3 cellular contexts compared by ENCODE assay signal in genomic region chr2:34646901-34647300, GRCh38.
TF ChIP-seq lines count a peak whose summit lies in the region.

No MANE protein-coding gene starts in this region.

TF ChIP-seq in HepG2, 621 proteins besides CTCF, POLR2A, EP300 and RAD21:
- peak; percentile 68 to 82; a peak in 3 of 4 replicates for TF ChIP-seq MAFK (conservative IDR thresholded peaks at IDR 0.05 in 1 of 2, IDR thresholded peaks at IDR 0.05 in 1 of 2; ENCODE audit: low read length in 2 of 2)
- TF ChIP-seq CCDC6 (CRISPR knock-in tag; IDR thresholded peaks at IDR 0.05), result no peak
- TF ChIP-seq MAFF (IDR thresholded peaks at IDR 0.05; ENCODE audit: low read depth, low read length), result peak; percentile 71

TF ChIP-seq in IMR-90, 13 proteins besides CTCF, POLR2A, EP300 and RAD21:
- TF ChIP-seq MXI1 (IDR thresholded peaks at IDR 0.05; ENCODE audit: borderline replicate concordance, low read depth, low read length), result no peak
- TF ChIP-seq MAFK (IDR thresholded peaks at IDR 0.05; ENCODE audit: low read depth, low read length), result peak; percentile 61
- no peak for TF ChIP-seq BHLHE40 (IDR thresholded peaks at IDR 0.05; ENCODE audit: low read depth, low read length)

TF ChIP-seq in SK-N-SH, 30 proteins besides CTCF, POLR2A, EP300 and RAD21:
- TF ChIP-seq FOXM1 (IDR thresholded peaks at IDR 0.05; ENCODE audit: low read depth) (no peak), SIN3A (IDR thresholded peaks at IDR 0.05; ENCODE audit: borderline replicate concordance, low read depth, low read length) (no peak), ZBTB33 (IDR thresholded peaks at IDR 0.05; ENCODE audit: borderline replicate concordance, low read depth) (no peak), ELF1 (IDR thresholded peaks at IDR 0.05) (no peak), NFIC (IDR thresholded peaks at IDR 0.05; ENCODE audit: borderline replicate concordance) (no peak), USF2 (IDR thresholded peaks at IDR 0.05; ENCODE audit: borderline replicate concordance, low read depth, low read length) (no peak), MAX (IDR thresholded peaks at IDR 0.05; ENCODE audit: low read depth) (no peak), PBX3 (IDR thresholded peaks at IDR 0.05) (no peak), RXRA (IDR thresholded peaks at IDR 0.05; ENCODE audit: borderline replicate concordance, low read depth) (no peak), RFX5 (IDR thresholded peaks at IDR 0.05; ENCODE audit: low read length) (no peak), TCF12 (IDR thresholded peaks at IDR 0.05) (no peak), FOSL2 (IDR thresholded peaks at IDR 0.05; ENCODE audit: borderline replicate concordance, low read depth) (no peak), USF1 (IDR thresholded peaks at IDR 0.05; ENCODE audit: borderline replicate concordance, low read depth) (no peak), GATA2 (CRISPR knock-in tag; IDR thresholded peaks at IDR 0.05) (no peak), FOXJ3 (CRISPR knock-in tag; IDR thresholded peaks at IDR 0.05) (no peak), NRF1 (IDR thresholded peaks at IDR 0.05; ENCODE audit: low read depth, low read length) (no peak), CHD2 (IDR thresholded peaks at IDR 0.05; ENCODE audit: low read length, partially characterized antibody) (no peak), JUND (IDR thresholded peaks at IDR 0.05) (no peak)
